Comparison of ENCODE assay signal across 20 cellular contexts in genomic region chr2:222745836-222746559, GRCh38.
DNase-seq lines count a peak whose midpoint lies in the region; ATAC-seq lines count a peak whose summit lies in the region.
"Had no signal": no experiment of that assay in that cellular context is flagged by ENCODE, and none has a peak within 500 bp of the region (broad histone marks: within the 10 kb centered on the region; RNA-seq: fewer than 3 reads in every experiment).

No MANE protein-coding gene starts in this region.

- H3K4me3 ChIP-seq in effector memory CD4-positive, alpha-beta T cell (ENCODE audit: insufficient read depth, low read depth, low read length, poor library complexity, severe bottlenecking), result no peak overlapping the region
- H3K4me3 ChIP-seq: heart right ventricle, spleen had no signal

- in situ Hi-C loops in SK-MEL-5 (cut with HindIII; ENCODE audit: low pct_unique_long_range_greater_than_20kb, low sequenced_read_pairs), result no loop called here

- H3K27ac ChIP-seq in cingulate gyrus (ENCODE audit: low read depth, low read length) (peak overlapping the region; percentile 11), layer of hippocampus (ENCODE audit: low read depth, low read length) (peak overlapping the region; percentile 27)
- H3K27ac ChIP-seq in effector memory CD4-positive, alpha-beta T cell (ENCODE audit: insufficient read depth, low read length, poor library complexity, severe bottlenecking), result no peak overlapping the region
- H3K27ac ChIP-seq: spleen had no signal

- ATAC-seq in sciatic nerve (peak; percentile 71), HG03457 (IDR thresholded peaks at IDR 0.05; ENCODE audit: unreplicated experiment) (no peak), left colon (no peak)
- ATAC-seq: activated CD4-positive, CD25-positive, alpha-beta regulatory T cell treated with anti-CD3 and anti-CD28 coated beads, Interleukin-2, amount 50 U/mL, for 24 hours had no signal

- DNase-seq in SK-MEL-5 (ENCODE audit: low read depth, low spot score) (peak; percentile 74), sciatic nerve (ENCODE audit: low spot score) (no peak), HuH-7 (ENCODE audit: low spot score) (no peak), left colon (no peak)
- no peak for DNase-seq in effector memory CD4-positive, alpha-beta T cell
- DNase-seq: activated gamma-delta T cell treated with Interleukin-2 at 50 U/mL for 16 hours, BE2C, erythroblast, heart right ventricle, islet precursor cell, MV-4-11, NCI-H2081, NCI-H524 treated with DMSO at 0.1 percent for 48 hours, occipital lobe, OCI-M1, spleen had no signal

- H3K9me3 ChIP-seq in effector memory CD4-positive, alpha-beta T cell (ENCODE audit: control insufficient read depth, low read length), result no peaks in the 10 kb centered on the region
- H3K9me3 ChIP-seq: BE2C, heart right ventricle, spleen had no signal

- intact Hi-C loops in sciatic nerve (cut with DNase I) (no loop called here), left colon (cut with DNase I, micrococcal nuclease) (no loop called here)

- H3K27me3 ChIP-seq in layer of hippocampus (ENCODE audit: control insufficient read depth, insufficient read depth, low read length), result no peaks in the 10 kb centered on the region
- H3K27me3 ChIP-seq in effector memory CD4-positive, alpha-beta T cell (replicated peaks; ENCODE audit: control insufficient read depth, insufficient read depth, low read length, poor library complexity, severe bottlenecking), result no peaks in the 10 kb centered on the region
- H3K27me3 ChIP-seq: BE2C, heart right ventricle had no signal

- H3K4me1 ChIP-seq in effector memory CD4-positive, alpha-beta T cell (ENCODE audit: control insufficient read depth, insufficient read depth, low read length, poor library complexity, severe bottlenecking), result no peaks in the 10 kb centered on the region
- H3K4me1 ChIP-seq: BE2C had no signal

- H3K36me3 ChIP-seq in effector memory CD4-positive, alpha-beta T cell (ENCODE audit: control insufficient read depth, insufficient read depth, low read length), result no peaks in the 10 kb centered on the region
- H3K36me3 ChIP-seq: BE2C, heart right ventricle, spleen had no signal
